11 cellular contexts compared by ENCODE assay signal in genomic region chr9:34591911-34592866, GRCh38. TPM values are rescaled to one million over a fixed set of nuclear protein-coding genes. Genes with fewer than 3 reads are reported as not detected.
A peak's percentile ranks its signal among the peaks of the same experiment; 100 is the strongest.
DNase-seq lines count a peak whose midpoint lies in the region; FAIRE-seq and TF ChIP-seq lines count a peak whose summit lies in the region.
"Had no signal": no experiment of that assay in that cellular context is flagged by ENCODE, and none has a peak within 500 bp of the region (broad histone marks: within the 10 kb centered on the region; RNA-seq: fewer than 3 reads in every experiment).

No MANE protein-coding gene starts in this region.

- no peak overlapping the region for H3K4me3 ChIP-seq in Caco-2 (ENCODE audit: low read depth, low read length)
- no peak overlapping the region for H3K4me3 ChIP-seq in mammary epithelial cell (replicated peaks in 1 of 3; ENCODE audit: insufficient read depth in 1 of 3, low read depth in 2 of 3, low read length in 3 of 3)
- H3K4me3 ChIP-seq in neural progenitor cell: no peak overlapping the region
- no peak overlapping the region for H3K4me3 ChIP-seq in adrenal gland

- H3K27me3 ChIP-seq in Caco-2 (replicated peaks; ENCODE audit: control insufficient read depth, insufficient read depth, low read length) (peaks cover 6% of the 10 kb centered on the region), mammary epithelial cell (ENCODE audit: insufficient read depth, low read length) (peaks cover 42% of the 10 kb centered on the region), neural progenitor cell (peaks cover 89% of the 10 kb centered on the region), adrenal gland (peaks cover 25% of the 10 kb centered on the region)

- CTCF ChIA-PET in Caco-2 (lab: Charles Lee): interaction anchor here (0.6 to 2.7 kb wide), 23 partner anchors 10 to 251 kb away, joined by 3 to 37 read pairs (median 4); partner anchors contain the start of genes DNAI1 and FAM219A
- CTCF ChIA-PET in mammary epithelial cell (lab: Charles Lee; ENCODE audit: low non-redundant PET): interaction anchor here (0.6 to 1.4 kb wide), 7 partner anchors 24 to 189 kb away, joined by 3 to 15 read pairs (median 7); no protein-coding TSS in a partner anchor

- H3K9ac ChIP-seq in mammary epithelial cell (ENCODE audit: insufficient read depth, low read length) (no peak overlapping the region), neural progenitor cell (no peak overlapping the region)

- DNase-seq in Caco-2 (no peak), mammary epithelial cell (no peak), neural progenitor cell (ENCODE audit: low spot score) (no peak), GM20000 (ENCODE audit: low spot score) (no peak), frontal cortex (ENCODE audit: low spot score in 2 of 2) (no peak), adrenal gland (no peak)

- H3K9me3 Mint-ChIP-seq in Caco-2 (ENCODE audit: unreplicated experiment) (no peaks in the 10 kb centered on the region), IgD-negative memory B cell (no peaks in the 10 kb centered on the region), neural progenitor cell (no peaks in the 10 kb centered on the region)
- H3K9me3 Mint-ChIP-seq: activated CD8-positive, alpha-beta T cell treated with anti-CD3 and anti-CD28 coated beads for 36 hours had no signal

- H3K4me1 Mint-ChIP-seq in Caco-2 (ENCODE audit: low read depth, unreplicated experiment): peaks cover 18% of the 10 kb centered on the region
- H3K4me1 Mint-ChIP-seq in IgD-negative memory B cell: peaks cover 0 to 23% (median 19%) of the 10 kb centered on the region in 3 donors
- peaks cover 43% of the 10 kb centered on the region for H3K4me1 Mint-ChIP-seq in neural progenitor cell

- 49% methylated on average over 13 of the region's 17 CpGs for WGBS in mammary epithelial cell (ENCODE audit: low coverage, missing lambda C conversion rate)
- WGBS in adrenal gland, 4 donors: 28 to 63% (median 41%) methylated on average over 8 to 17 of the region's 17 CpGs

- TF ChIP-seq CTCF in Caco-2 (IDR thresholded peaks at IDR 0.05; ENCODE audit: insufficient read depth in 1 of 2, low read depth in 1 of 2, low read length in 1 of 2, severe bottlenecking in 1 of 2, unreplicated experiment in 1 of 2) (no peak), mammary epithelial cell (conservative IDR thresholded peaks at IDR 0.05 in 1 of 2, IDR thresholded peaks at IDR 0.05 in 1 of 2; ENCODE audit: extremely low read depth in 1 of 2, insufficient read depth in 1 of 2, low read depth in 1 of 2, low read length in 2 of 2) (no peak), neural progenitor cell (IDR thresholded peaks at IDR 0.05) (no peak), GM20000 (IDR thresholded peaks at IDR 0.05; ENCODE audit: extremely low read depth, missing control alignments) (no peak), adrenal gland (IDR thresholded peaks at IDR 0.05) (peak in 2 of 6 experiments; percentile 7 to 31)

- H3K79me2 ChIP-seq in mammary epithelial cell (ENCODE audit: insufficient read depth, low read length) (no peaks in the 10 kb centered on the region), neural progenitor cell (ENCODE audit: low read depth) (peaks cover 5% of the 10 kb centered on the region)

- H3K4me1 ChIP-seq in Caco-2 (peaks cover 15% of the 10 kb centered on the region), mammary epithelial cell (ENCODE audit: insufficient read depth, low read length) (peaks cover 14% of the 10 kb centered on the region), neural progenitor cell (peaks cover 28% of the 10 kb centered on the region), adrenal gland (replicated peaks in 1 of 2) (peaks cover 0 to 4% of the 10 kb centered on the region in 2 donors)

- H3K27ac ChIP-seq in mammary epithelial cell (ENCODE audit: insufficient read depth, low read depth, low read length): no peak overlapping the region
- H3K27ac ChIP-seq in neural progenitor cell: no peak overlapping the region
- H3K27ac ChIP-seq in adrenal gland: no peak overlapping the region

- no peaks in the 10 kb centered on the region for H3K36me3 ChIP-seq in Caco-2 (ENCODE audit: control insufficient read depth, insufficient read depth, low read length)
- no peaks in the 10 kb centered on the region for H3K36me3 ChIP-seq in mammary epithelial cell (ENCODE audit: insufficient read depth, low read length)
- H3K36me3 ChIP-seq in neural progenitor cell: no peaks in the 10 kb centered on the region
- H3K36me3 ChIP-seq in adrenal gland (replicated peaks in 1 of 2): no peaks in the 10 kb centered on the region

- FAIRE-seq in frontal cortex (lab: Jason Lieb, UNC): no peak
- FAIRE-seq: bronchial epithelial cell had no signal

- H3K4me3 Mint-ChIP-seq in Caco-2 (ENCODE audit: unreplicated experiment) (peak overlapping the region; percentile 81), IgD-negative memory B cell (peak overlapping the region; percentile 54 to 87 (median 80)), neural progenitor cell (peak overlapping the region; percentile 39)

- no peaks in the 10 kb centered on the region for H3K36me3 Mint-ChIP-seq in Caco-2 (ENCODE audit: insufficient read depth, unreplicated experiment)
- no peaks in the 10 kb centered on the region for H3K36me3 Mint-ChIP-seq in IgD-negative memory B cell
- no peaks in the 10 kb centered on the region for H3K36me3 Mint-ChIP-seq in neural progenitor cell

- POLR2A ChIA-PET in Caco-2 (lab: Charles Lee): no interaction called here

- H3K4me2 ChIP-seq in mammary epithelial cell (ENCODE audit: insufficient read depth, low read depth, low read length) (peak overlapping the region; percentile 68), neural progenitor cell (peak overlapping the region; percentile 69)

- H2AFZ ChIP-seq in mammary epithelial cell (ENCODE audit: low read depth, low read length) (no peak overlapping the region), neural progenitor cell (replicated peaks) (no peak overlapping the region)

- BruUV-seq in Caco-2 (replicated peaks; lab: Mats Ljungman, UMichigan) (no TSS peak), mammary epithelial cell (replicated peaks; lab: Mats Ljungman, UMichigan) (no TSS peak)

- intact Hi-C loops in Caco-2 (cut with micrococcal nuclease; ENCODE audit: unreplicated experiment) (loop anchor here (1.0 to 2.0 kb wide), 4 partner anchors 44 to 188 kb away; partner anchors contain the start of gene ENHO), mammary epithelial cell (cut with micrococcal nuclease) (loop anchor here (1.0 to 2.0 kb wide), 4 partner anchors 44 to 188 kb away; no protein-coding TSS in a partner anchor), adrenal gland (cut with DNase I) (loop anchor here (2.0 to 10.0 kb wide), 4 partner anchors 41 to 190 kb away; no protein-coding TSS in a partner anchor)

- H3K27ac Mint-ChIP-seq in Caco-2 (ENCODE audit: unreplicated experiment) (no peak overlapping the region), IgD-negative memory B cell (peak overlapping the region in 1 of 3 donors; percentile 31), neural progenitor cell (no peak overlapping the region)
- H3K27ac Mint-ChIP-seq: activated CD8-positive, alpha-beta T cell treated with anti-CD3 and anti-CD28 coated beads for 36 hours had no signal

- H3K27me3 Mint-ChIP-seq in Caco-2 (ENCODE audit: insufficient read depth, unreplicated experiment) (peaks cover 43% of the 10 kb centered on the region), IgD-negative memory B cell (peaks cover 55% of the 10 kb centered on the region), neural progenitor cell (ENCODE audit: insufficient read depth, low read depth) (peaks cover 26% of the 10 kb centered on the region)

- H4K20me1 ChIP-seq in mammary epithelial cell (ENCODE audit: insufficient read depth, low read length) (no peaks in the 10 kb centered on the region), neural progenitor cell (ENCODE audit: low read depth) (peaks cover 30% of the 10 kb centered on the region)

- dilution Hi-C loops in mammary epithelial cell (cut with HindIII; ENCODE audit: low sequenced_read_pairs): no loop called here

- H3K9me3 ChIP-seq in Caco-2 (no peaks in the 10 kb centered on the region), mammary epithelial cell (replicated peaks; ENCODE audit: insufficient read depth, low read length) (no peaks in the 10 kb centered on the region), neural progenitor cell (ENCODE audit: low read depth) (no peaks in the 10 kb centered on the region), adrenal gland (replicated peaks in 1 of 3) (no peaks in the 10 kb centered on the region)

- no peak for TF ChIP-seq POLR2A in adrenal gland (IDR thresholded peaks at IDR 0.05)

- peaks cover 28% of the 10 kb centered on the region for H3F3A ChIP-seq in neural progenitor cell (ENCODE audit: low read depth)

- in situ Hi-C loops in mammary epithelial cell (cut with MboI; ENCODE audit: low sequenced_read_pairs in 2 of 2): loop anchor here in 1 of 2 donors (10.0 kb wide), 1 partner anchor 47 kb away; no protein-coding TSS in a partner anchor

RNA-seq across cellular contexts. Expression of gene CNTFR, which starts 2.7 kb away (rescaled TPM):
- total RNA-seq in Caco-2 (2022) (0.26 and 0.39 TPM in 2 replicates), mammary epithelial cell (not detected), neural progenitor cell (ENCODE audit: low replicate concordance) (8.6 and 37.2 TPM in 2 replicates), frontal cortex (9.8 TPM), adrenal gland (1 to 10 TPM; 2.2 to 9.7 (median 3.8) TPM)
- polyA plus RNA-seq in IgD-negative memory B cell (not detected), mammary epithelial cell (not detected), adrenal gland (10 to 100 TPM in 1 of 3 donors, 1 to 10 TPM in 2; 1.1 to 15.2 (median 5.7) TPM)
- polyA minus RNA-seq in mammary epithelial cell: not detected
- total RNA-seq: activated CD8-positive, alpha-beta T cell treated with anti-CD3 and anti-CD28 coated beads for 36 hours; bronchial epithelial cell; Daoy had no signal

RNA-seq across cellular contexts. Expression of gene RPP25L, which starts 19.7 kb away (rescaled TPM):
- 26.2 and 27.4 TPM in 2 replicates for total RNA-seq in Caco-2 (2022)
- polyA plus RNA-seq in IgD-negative memory B cell: 48.4 TPM
- total RNA-seq in mammary epithelial cell: 10 to 100 TPM; 12.5 to 31.7 TPM
- 44.5 TPM for polyA plus RNA-seq in mammary epithelial cell
- polyA minus RNA-seq in mammary epithelial cell: 29.1 TPM
- total RNA-seq in neural progenitor cell (ENCODE audit: low replicate concordance): 17.4 and 40.1 TPM in 2 replicates
- 6.1 TPM for total RNA-seq in frontal cortex
- 10 to 100 TPM; 11.3 to 40.9 (median 26.8) TPM for total RNA-seq in adrenal gland
- polyA plus RNA-seq in adrenal gland: 10 to 100 TPM; 10.5 to 32.5 (median 28.3) TPM

RNA-seq across cellular contexts. Expression of gene DCTN3, which starts 28.1 kb away (rescaled TPM):
- total RNA-seq in Caco-2 (2022): 66.1 and 70.0 TPM in 2 replicates
- 113 TPM for polyA plus RNA-seq in IgD-negative memory B cell
- total RNA-seq in mammary epithelial cell: 10 to 100 TPM; 53.8 to 91.3 TPM
- polyA plus RNA-seq in mammary epithelial cell: 142 TPM
- polyA minus RNA-seq in mammary epithelial cell: 79.7 TPM
- 45.6 and 98.3 TPM in 2 replicates for total RNA-seq in neural progenitor cell (ENCODE audit: low replicate concordance)
- total RNA-seq in frontal cortex: 165 TPM
- 100 to 1,000 TPM in 5 of 8 donors, 10 to 100 TPM in 3; 46.6 to 163 (median 108) TPM for total RNA-seq in adrenal gland
- polyA plus RNA-seq in adrenal gland: 10 to 100 TPM; 51.3 to 95.8 (median 74.0) TPM

RNA-seq across cellular contexts. Expression of gene ARID3C, which starts 36.7 kb away (rescaled TPM):
- total RNA-seq in Caco-2 (2022) (not detected in 2 replicates), mammary epithelial cell (under 1 TPM in 1 of 2 donors, not detected in 1; 0.17 TPM), neural progenitor cell (ENCODE audit: low replicate concordance) (4.7 and 5.3 TPM in 2 replicates), frontal cortex (0.82 TPM), adrenal gland (not detected)
- polyA plus RNA-seq in IgD-negative memory B cell (not detected), mammary epithelial cell (not detected), adrenal gland (not detected)
- polyA minus RNA-seq in mammary epithelial cell: not detected
- total RNA-seq: Daoy, left ventricle myocardium superior had no signal

RNA-seq across cellular contexts. Expression of gene SIGMAR1, which starts 45.4 kb away (rescaled TPM):
- total RNA-seq in Caco-2 (2022) (102 and 103 TPM in 2 replicates), mammary epithelial cell (100 to 1,000 TPM in 1 of 2 donors, 10 to 100 TPM in 1; 83.0 to 131 TPM), neural progenitor cell (ENCODE audit: low replicate concordance) (37.8 and 108 TPM in 2 replicates), frontal cortex (20.8 TPM), adrenal gland (100 to 1,000 TPM in 4 of 8 donors, 10 to 100 TPM in 4; 64.6 to 158 (median 99.9) TPM)
- polyA plus RNA-seq in IgD-negative memory B cell (63.1 TPM), mammary epithelial cell (165 TPM), adrenal gland (10 to 100 TPM; 34.6 to 96.3 (median 65.9) TPM)
- 139 TPM for polyA minus RNA-seq in mammary epithelial cell
